Comparison of ENCODE assay signal across 12 cellular contexts in genomic region chr9:137216188-137216965, GRCh38. TPM values are rescaled to one million over a fixed set of nuclear protein-coding genes. Genes with fewer than 3 reads are reported as not detected.
DNase-seq lines count a peak whose midpoint lies in the region; ATAC-seq and TF ChIP-seq lines count a peak whose summit lies in the region.
"Had no signal": no experiment of that assay in that cellular context is flagged by ENCODE, and none has a peak within 500 bp of the region (broad histone marks: within the 10 kb centered on the region; RNA-seq: fewer than 3 reads in every experiment).

No MANE protein-coding gene starts in this region.

- intact Hi-C loops in sciatic nerve (cut with DNase I) = no loop called here

- ATAC-seq in sciatic nerve = peak; percentile 4
- ATAC-seq in GM19035 (IDR thresholded peaks at IDR 0.05; ENCODE audit: unreplicated experiment) = no peak
- ATAC-seq: activated naive CD8-positive, alpha-beta T cell treated with anti-CD3 and anti-CD28 coated beads, Interleukin-2, amount 50 U/mL, for 24 hours; activated T-cell treated with anti-CD3 and anti-CD28 coated beads, Interleukin-2, amount 50 U/mL, for 72 hours; natural killer cell had no signal

- DNase-seq in LNCaP clone FGC (ENCODE audit: low read depth) (no peak), sciatic nerve (ENCODE audit: low spot score) (no peak), NCI-H1436 (lab: John Stamatoyannopoulos, UW) (no peak)
- DNase-seq: activated CD4-positive, alpha-beta T cell treated with anti-CD3 and anti-CD28 coated beads, Interleukin-2, amount 50 U/mL, for 48 hours; activated naive CD8-positive, alpha-beta T cell treated with anti-CD3 and anti-CD28 coated beads, Interleukin-2, amount 50 U/mL, for 24 hours; activated T-cell treated with anti-CD3 and anti-CD28 coated beads, Interleukin-2, amount 50 U/mL, for 72 hours; GOT3; natural killer cell; NCI-H774 had no signal

- TF ChIP-seq CTCF in LNCaP clone FGC (IDR thresholded peaks at IDR 0.05; ENCODE audit: control insufficient read depth, extremely low read depth, insufficient read depth) = no peak

- peak overlapping the region; percentile 73 for H3K4me3 ChIP-seq in LNCaP clone FGC (ENCODE audit: low read depth, low read length)

RNA-seq across cellular contexts. Expression of gene RNF208, which starts 5.7 kb away (rescaled TPM):
- 10.6 TPM for total RNA-seq in sciatic nerve

RNA-seq across cellular contexts. Expression of gene CYSRT1, which starts 8.6 kb away (rescaled TPM):
- total RNA-seq in sciatic nerve = not detected
- total RNA-seq: cardiac septum had no signal

RNA-seq across cellular contexts. Expression of gene NDOR1, which starts 10.9 kb away (rescaled TPM):
- total RNA-seq in sciatic nerve = 16.5 TPM

RNA-seq across cellular contexts. Expression of gene RNF224, which starts 10.9 kb away (rescaled TPM):
- total RNA-seq in sciatic nerve = not detected
- total RNA-seq: cardiac septum, heart left ventricle, natural killer cell had no signal

RNA-seq across cellular contexts. Expression of gene TMEM203, which starts 10.9 kb away (rescaled TPM):
- total RNA-seq in sciatic nerve = 25.6 TPM
